8 cellular contexts compared by ENCODE assay signal in the genomic region with DNA sequence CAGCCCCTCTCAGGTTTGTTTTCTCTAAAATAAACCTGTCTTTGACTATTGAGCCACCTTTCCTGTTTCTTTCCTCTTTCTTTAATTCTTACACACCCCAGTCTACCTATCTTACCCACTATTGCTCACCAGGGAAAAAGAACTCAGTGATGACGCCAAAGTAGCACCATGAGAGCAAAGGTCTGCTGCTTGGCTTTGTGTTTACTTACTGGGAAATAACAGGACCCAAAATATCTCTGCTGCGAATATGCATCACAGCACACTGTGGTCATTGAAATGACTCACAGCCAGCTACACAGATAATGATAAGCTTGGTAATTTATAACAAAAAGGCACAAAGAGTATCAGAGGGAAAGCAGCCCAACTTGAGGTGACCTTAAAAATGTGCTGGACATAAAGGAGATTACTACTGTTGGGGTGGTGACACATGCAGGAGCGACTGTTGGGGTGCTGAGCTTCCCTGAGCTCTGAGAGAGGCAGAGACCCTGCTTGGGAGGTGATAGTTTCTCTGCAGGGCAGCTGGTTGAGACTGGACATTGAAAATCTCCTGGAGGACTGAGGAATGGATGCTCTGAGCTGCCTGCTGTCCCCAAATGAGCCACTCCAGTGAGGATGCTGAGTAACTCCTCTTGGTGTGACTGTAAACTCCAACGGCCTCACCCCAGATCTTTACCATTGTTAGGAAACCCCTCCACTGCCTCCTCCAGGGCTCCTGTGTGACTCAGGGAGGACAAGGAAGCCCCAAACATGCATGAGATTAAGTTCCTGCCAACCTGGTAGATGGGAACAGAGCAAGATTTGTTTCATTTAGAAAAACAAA. TPM values are rescaled to one million over a fixed set of nuclear protein-coding genes. Genes with fewer than 3 reads are reported as not detected.
DNase-seq lines count a peak whose midpoint lies in the region; ATAC-seq, FAIRE-seq and TF ChIP-seq lines count a peak whose summit lies in the region.

No MANE protein-coding gene starts in this region.

- no peaks in the 10 kb centered on the region for H3K9me3 ChIP-seq in astrocyte (ENCODE audit: insufficient read depth, low read depth, low read length)
- no peaks in the 10 kb centered on the region for H3K9me3 ChIP-seq in mucosa of descending colon
- no peaks in the 10 kb centered on the region for H3K9me3 ChIP-seq in sigmoid colon

- no peaks in the 10 kb centered on the region for H3K36me3 ChIP-seq in astrocyte (ENCODE audit: insufficient read depth, low read length)
- no peaks in the 10 kb centered on the region for H3K36me3 ChIP-seq in mucosa of descending colon (ENCODE audit: low read depth)
- H3K36me3 ChIP-seq in sigmoid colon = no peaks in the 10 kb centered on the region

- TF ChIP-seq CTCF in astrocyte (IDR thresholded peaks at IDR 0.05; ENCODE audit: insufficient read depth, low read depth, low read length) (no peak), mucosa of descending colon (IDR thresholded peaks at IDR 0.05) (no peak), sigmoid colon (IDR thresholded peaks at IDR 0.05) (no peak)

- ATAC-seq in GM18520 (IDR thresholded peaks at IDR 0.05; ENCODE audit: unreplicated experiment) (peak; percentile 88), HG03039 (IDR thresholded peaks at IDR 0.05; ENCODE audit: unreplicated experiment) (peak; percentile 82), mucosa of descending colon (peak; percentile 79), HG03457 (IDR thresholded peaks at IDR 0.05; ENCODE audit: unreplicated experiment) (no peak)
- no peak for ATAC-seq in activated naive CD8-positive, alpha-beta T cell treated with anti-CD3 and anti-CD28 coated beads, Interleukin-2, amount 50 U/mL, for 24 hours

- H3K27ac ChIP-seq in astrocyte (ENCODE audit: low read depth, low read length) = peak overlapping the region; percentile 69
- H3K27ac ChIP-seq in sigmoid colon = no peak overlapping the region

- peak overlapping the region; percentile 36 for H3K27ac Mint-ChIP-seq in astrocyte (ENCODE audit: unreplicated experiment)
- no peak overlapping the region for H3K27ac Mint-ChIP-seq in activated naive CD8-positive, alpha-beta T cell treated with anti-CD3 and anti-CD28 coated beads, Interleukin-2, amount 50 U/mL, for 24 hours

- intact Hi-C loops in mucosa of descending colon (cut with DNase I, micrococcal nuclease) (no loop called here), sigmoid colon (cut with DNase I) (no loop called here)

- H3K27me3 ChIP-seq in astrocyte (ENCODE audit: insufficient read depth, low read length) (peaks cover 3% of the 10 kb centered on the region), sigmoid colon (no peaks in the 10 kb centered on the region)

- H3K4me3 ChIP-seq in astrocyte (ENCODE audit: insufficient read depth, low read depth, low read length) = peak overlapping the region; percentile 7
- no peak overlapping the region for H3K4me3 ChIP-seq in mucosa of descending colon
- H3K4me3 ChIP-seq in sigmoid colon = no peak overlapping the region

- FAIRE-seq in astrocyte (lab: Jason Lieb, UNC) = peak; percentile 76

- H3K9ac ChIP-seq in astrocyte (ENCODE audit: low read length) = peak overlapping the region; percentile 60

- H4K20me1 ChIP-seq in astrocyte (ENCODE audit: insufficient read depth, low read length) = no peaks in the 10 kb centered on the region

- peaks cover 2% of the 10 kb centered on the region for H3K9me3 Mint-ChIP-seq in astrocyte (ENCODE audit: unreplicated experiment)
- no peaks in the 10 kb centered on the region for H3K9me3 Mint-ChIP-seq in activated naive CD8-positive, alpha-beta T cell treated with anti-CD3 and anti-CD28 coated beads, Interleukin-2, amount 50 U/mL, for 24 hours

- H3K4me1 Mint-ChIP-seq in astrocyte (ENCODE audit: low read depth, unreplicated experiment) = peaks cover 24% of the 10 kb centered on the region
- no peaks in the 10 kb centered on the region for H3K4me1 Mint-ChIP-seq in activated naive CD8-positive, alpha-beta T cell treated with anti-CD3 and anti-CD28 coated beads, Interleukin-2, amount 50 U/mL, for 24 hours

- no peaks in the 10 kb centered on the region for H3K27me3 Mint-ChIP-seq in astrocyte (ENCODE audit: low read depth, unreplicated experiment)
- H3K27me3 Mint-ChIP-seq in activated naive CD8-positive, alpha-beta T cell treated with anti-CD3 and anti-CD28 coated beads, Interleukin-2, amount 50 U/mL, for 24 hours = no peaks in the 10 kb centered on the region

- H3K36me3 Mint-ChIP-seq in astrocyte (ENCODE audit: low read depth, unreplicated experiment) = no peaks in the 10 kb centered on the region
- no peaks in the 10 kb centered on the region for H3K36me3 Mint-ChIP-seq in activated naive CD8-positive, alpha-beta T cell treated with anti-CD3 and anti-CD28 coated beads, Interleukin-2, amount 50 U/mL, for 24 hours (ENCODE audit: low read depth)

- no peak for TF ChIP-seq EP300 in sigmoid colon (IDR thresholded peaks at IDR 0.05)

- H3K79me2 ChIP-seq in astrocyte (ENCODE audit: insufficient read depth, low read length) = no peaks in the 10 kb centered on the region

- no peak overlapping the region for H2AFZ ChIP-seq in astrocyte (ENCODE audit: low read depth, low read length)

- DNase-seq in astrocyte (ENCODE audit: low read depth) = peak; percentile 97
- DNase-seq in mucosa of descending colon = no peak
- DNase-seq in sigmoid colon = no peak
- no peak for DNase-seq in inferior parietal cortex (ENCODE audit: extremely low spot score)
- no peak for DNase-seq in activated naive CD8-positive, alpha-beta T cell treated with anti-CD3 and anti-CD28 coated beads, Interleukin-2, amount 50 U/mL, for 24 hours

- 34 to 70% methylated on average over 4 of the region's 4 CpGs for WGBS in sigmoid colon, 2 donors

- H3K4me2 ChIP-seq in astrocyte (ENCODE audit: low read length) = peak overlapping the region; percentile 78

- H3K4me1 ChIP-seq in astrocyte (ENCODE audit: insufficient read depth, low read length) (peaks cover 24% of the 10 kb centered on the region), mucosa of descending colon (ENCODE audit: low read depth) (peaks cover 5% of the 10 kb centered on the region), sigmoid colon (no peaks in the 10 kb centered on the region)

- no peak for TF ChIP-seq POLR2A in sigmoid colon (IDR thresholded peaks at IDR 0.05)

- H3K4me3 Mint-ChIP-seq in astrocyte (ENCODE audit: unreplicated experiment) = no peak overlapping the region
- no peak overlapping the region for H3K4me3 Mint-ChIP-seq in activated naive CD8-positive, alpha-beta T cell treated with anti-CD3 and anti-CD28 coated beads, Interleukin-2, amount 50 U/mL, for 24 hours

RNA-seq across cellular contexts. Expression of a gene that starts 14.5 kb away (rescaled TPM):
- 0.14 and 0.26 TPM in 2 replicates for total RNA-seq in astrocyte
- total RNA-seq in mucosa of descending colon = under 1 TPM; 0.38 to 0.69 (median 0.58) TPM
- under 1 TPM in 1 of 4 donors, not detected in 3; 0.36 TPM for total RNA-seq in sigmoid colon
- under 1 TPM in 2 of 3 donors, not detected in 1; 0.38 to 0.46 TPM for polyA plus RNA-seq in sigmoid colon

RNA-seq across cellular contexts. Expression of a gene that starts 25.9 kb away (rescaled TPM):
- total RNA-seq in astrocyte (22.3 and 22.8 TPM in 2 replicates), mucosa of descending colon (10 to 100 TPM; 26.6 to 30.6 (median 27.2) TPM), sigmoid colon (10 to 100 TPM; 13.3 to 18.4 (median 16.6) TPM)
- 10 to 100 TPM; 11.8 to 21.6 (median 15.0) TPM for polyA plus RNA-seq in sigmoid colon

RNA-seq across cellular contexts. Expression of a gene that starts 26.1 kb away (rescaled TPM):
- total RNA-seq in astrocyte (17.7 and 19.9 TPM in 2 replicates), mucosa of descending colon (10 to 100 TPM; 24.6 to 35.0 (median 29.6) TPM), sigmoid colon (10 to 100 TPM; 15.8 to 21.4 (median 17.8) TPM)
- 10 to 100 TPM in 2 of 3 donors, 1 to 10 TPM in 1; 4.2 to 15.6 (median 13.6) TPM for polyA plus RNA-seq in sigmoid colon

Comparison
In these comparisons a context has a peak if more than half of its experiments do, and no peak if none do; other contexts are left out.
1. ATAC-seq: peak in GM18520 (single experiment), HG03039 (single experiment) and mucosa of descending colon (single experiment); none in HG03457 (single experiment) and activated naive CD8-positive, alpha-beta T cell treated with anti-CD3 and anti-CD28 coated beads, Interleukin-2, amount 50 U/mL, for 24 hours (single experiment).